19 cellular contexts compared by ENCODE assay signal in the genomic region with DNA sequence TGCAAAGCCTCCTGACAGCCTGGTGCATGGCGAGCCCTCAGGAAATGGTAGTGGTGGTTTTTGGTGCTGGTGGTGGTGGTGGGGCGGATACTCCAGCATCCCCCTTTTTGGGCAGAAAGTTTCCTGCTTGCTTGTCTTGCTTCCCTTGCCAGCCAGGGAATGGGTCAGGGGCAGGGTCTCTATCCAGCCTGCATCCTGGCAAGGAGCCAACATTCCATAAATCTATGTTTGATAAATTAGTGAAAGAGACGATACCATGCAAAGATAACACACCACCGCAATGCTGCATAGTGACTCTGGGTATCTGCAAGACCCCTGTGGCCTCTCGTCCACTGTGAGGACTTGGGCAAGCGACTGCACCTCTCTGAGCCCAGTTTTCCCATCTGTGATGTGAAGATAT.
DNase-seq lines count a peak whose midpoint lies in the region; ATAC-seq and TF ChIP-seq lines count a peak whose summit lies in the region.
"Had no signal": no experiment of that assay in that cellular context is flagged by ENCODE, and none has a peak within 500 bp of the region (broad histone marks: within the 10 kb centered on the region; RNA-seq: fewer than 3 reads in every experiment).

No MANE protein-coding gene starts in this region.

- H3K4me3 Mint-ChIP-seq in endodermal cell (no peak overlapping the region), T-helper 17 cell (no peak overlapping the region)
- H3K4me3 Mint-ChIP-seq: CD4-positive, CD25-positive, alpha-beta regulatory T cell; CD8-positive, alpha-beta memory T cell; H9 had no signal

- H3K4me1 Mint-ChIP-seq in endodermal cell: peaks cover 21% of the 10 kb centered on the region
- peaks cover 4% of the 10 kb centered on the region for H3K4me1 Mint-ChIP-seq in T-helper 17 cell
- H3K4me1 Mint-ChIP-seq: CD4-positive, CD25-positive, alpha-beta regulatory T cell; CD8-positive, alpha-beta memory T cell had no signal

- ATAC-seq in RWPE2 (ENCODE audit: low read depth) (no peak), sciatic nerve (no peak), T-helper 17 cell (no peak)
- ATAC-seq: GM12878 had no signal

- 92 to 93% methylated on average over 2 to 6 of the region's 6 CpGs for WGBS in endodermal cell (ENCODE audit: insufficient coverage in 1 of 2, insufficient read length in 1 of 2), 2 experiments

- H3K27ac ChIP-seq in RWPE2 (ENCODE audit: poor library complexity, severe bottlenecking) (no peak overlapping the region), WERI-Rb-1 (peak overlapping the region; percentile 95), endodermal cell (ENCODE audit: low read depth, low read length) (no peak overlapping the region)

- DNase-seq in RWPE2 (ENCODE audit: low spot score): peak; percentile 9
- DNase-seq in WERI-Rb-1: peak; percentile 50
- peak; percentile 14 for DNase-seq in endodermal cell
- peak; percentile 26 for DNase-seq in sciatic nerve (ENCODE audit: low spot score)
- no peak for DNase-seq in NCI-H510A treated with DMSO at 0.1 percent for 48 hours (lab: John Stamatoyannopoulos, UW)
- DNase-seq in T-helper 17 cell: no peak
- no peak for DNase-seq in NCI-H446 (lab: John Stamatoyannopoulos, UW)
- DNase-seq: ACHN; BE2C; CD4-positive, CD25-positive, alpha-beta regulatory T cell; CD8-positive, alpha-beta memory T cell; COR-L47; DMS 273 treated with DMSO at 0.1 percent for 48 hours; DMS53; DND-41; EL; GOT3 had no signal

- no peak overlapping the region for H3K4me3 ChIP-seq in RWPE2 (ENCODE audit: severe bottlenecking)
- H3K4me3 ChIP-seq in WERI-Rb-1 (ENCODE audit: low read depth, low read length): peak overlapping the region; percentile 55
- H3K4me3 ChIP-seq in endodermal cell (ENCODE audit: low read length): no peak overlapping the region
- H3K4me3 ChIP-seq: GM12878 had no signal

- H3K27me3 ChIP-seq in RWPE2 (ENCODE audit: insufficient read depth, poor library complexity, severe bottlenecking) (no peaks in the 10 kb centered on the region), WERI-Rb-1 (ENCODE audit: insufficient read depth, low read depth, severe bottlenecking) (no peaks in the 10 kb centered on the region), endodermal cell (ENCODE audit: control insufficient read depth, insufficient read depth, low read length, poor library complexity, severe bottlenecking) (no peaks in the 10 kb centered on the region)
- H3K27me3 ChIP-seq: BE2C had no signal

- H3K4me1 ChIP-seq in RWPE2 (ENCODE audit: insufficient read depth, poor library complexity, severe bottlenecking): no peaks in the 10 kb centered on the region
- peaks cover 7% of the 10 kb centered on the region for H3K4me1 ChIP-seq in endodermal cell (ENCODE audit: control insufficient read depth, insufficient read depth, low read length)
- H3K4me1 ChIP-seq: BE2C had no signal

- H3K9ac ChIP-seq in endodermal cell (ENCODE audit: extremely low read depth, low read length, poor library complexity, severe bottlenecking): no peak overlapping the region

- H3K36me3 Mint-ChIP-seq in endodermal cell (ENCODE audit: low read depth) (no peaks in the 10 kb centered on the region), T-helper 17 cell (ENCODE audit: low read depth) (peaks cover 2% of the 10 kb centered on the region)
- H3K36me3 Mint-ChIP-seq: CD4-positive, CD25-positive, alpha-beta regulatory T cell; CD8-positive, alpha-beta memory T cell had no signal

- no peak overlapping the region for H3K27ac Mint-ChIP-seq in endodermal cell
- no peak overlapping the region for H3K27ac Mint-ChIP-seq in T-helper 17 cell
- H3K27ac Mint-ChIP-seq: CD4-positive, CD25-positive, alpha-beta regulatory T cell; CD8-positive, alpha-beta memory T cell had no signal

- intact Hi-C loops in sciatic nerve (cut with DNase I): no loop called here

- TF ChIP-seq CTCF in RWPE2 (IDR thresholded peaks at IDR 0.05; ENCODE audit: poor library complexity, severe bottlenecking) (no peak), WERI-Rb-1 (IDR thresholded peaks at IDR 0.05; ENCODE audit: low read depth, low read length) (no peak), endodermal cell (conservative IDR thresholded peaks at IDR 0.05) (no peak)

- no peaks in the 10 kb centered on the region for H3K9me3 Mint-ChIP-seq in endodermal cell
- H3K9me3 Mint-ChIP-seq: CD4-positive, CD25-positive, alpha-beta regulatory T cell; H9 had no signal

- H3K27me3 Mint-ChIP-seq in endodermal cell (ENCODE audit: insufficient read depth) (peaks cover 5% of the 10 kb centered on the region), T-helper 17 cell (peaks cover 8% of the 10 kb centered on the region)
- H3K27me3 Mint-ChIP-seq: CD4-positive, CD25-positive, alpha-beta regulatory T cell had no signal

- no peaks in the 10 kb centered on the region for H3K9me3 ChIP-seq in RWPE2 (ENCODE audit: severe bottlenecking)
- H3K9me3 ChIP-seq in WERI-Rb-1 (ENCODE audit: severe bottlenecking): no peaks in the 10 kb centered on the region
- no peaks in the 10 kb centered on the region for H3K9me3 ChIP-seq in endodermal cell (ENCODE audit: control insufficient read depth, low read length)
- no peaks in the 10 kb centered on the region for H3K9me3 ChIP-seq in T-helper 17 cell (ENCODE audit: control insufficient read depth, low read length, poor library complexity, severe bottlenecking)
- H3K9me3 ChIP-seq: BE2C had no signal

- no peaks in the 10 kb centered on the region for H3K36me3 ChIP-seq in RWPE2 (ENCODE audit: low read depth)
- peaks cover 3% of the 10 kb centered on the region; the same call in 1 of the 2 replicates for H3K36me3 ChIP-seq in WERI-Rb-1
- no peaks in the 10 kb centered on the region for H3K36me3 ChIP-seq in endodermal cell (ENCODE audit: control insufficient read depth, insufficient read depth, low read length)
- H3K36me3 ChIP-seq: BE2C had no signal

Comparison
In these comparisons a context has a peak if more than half of its experiments do, and no peak if none do; other contexts are left out.
1. DNase-seq: peak in RWPE2 (single experiment), WERI-Rb-1 (single experiment), endodermal cell (single experiment) and sciatic nerve (single experiment); none in NCI-H510A treated with DMSO at 0.1 percent for 48 hours (single experiment), T-helper 17 cell (0 of 3) and NCI-H446 (0 of 2).